8 cellular contexts compared by ENCODE assay signal in the genomic region with DNA sequence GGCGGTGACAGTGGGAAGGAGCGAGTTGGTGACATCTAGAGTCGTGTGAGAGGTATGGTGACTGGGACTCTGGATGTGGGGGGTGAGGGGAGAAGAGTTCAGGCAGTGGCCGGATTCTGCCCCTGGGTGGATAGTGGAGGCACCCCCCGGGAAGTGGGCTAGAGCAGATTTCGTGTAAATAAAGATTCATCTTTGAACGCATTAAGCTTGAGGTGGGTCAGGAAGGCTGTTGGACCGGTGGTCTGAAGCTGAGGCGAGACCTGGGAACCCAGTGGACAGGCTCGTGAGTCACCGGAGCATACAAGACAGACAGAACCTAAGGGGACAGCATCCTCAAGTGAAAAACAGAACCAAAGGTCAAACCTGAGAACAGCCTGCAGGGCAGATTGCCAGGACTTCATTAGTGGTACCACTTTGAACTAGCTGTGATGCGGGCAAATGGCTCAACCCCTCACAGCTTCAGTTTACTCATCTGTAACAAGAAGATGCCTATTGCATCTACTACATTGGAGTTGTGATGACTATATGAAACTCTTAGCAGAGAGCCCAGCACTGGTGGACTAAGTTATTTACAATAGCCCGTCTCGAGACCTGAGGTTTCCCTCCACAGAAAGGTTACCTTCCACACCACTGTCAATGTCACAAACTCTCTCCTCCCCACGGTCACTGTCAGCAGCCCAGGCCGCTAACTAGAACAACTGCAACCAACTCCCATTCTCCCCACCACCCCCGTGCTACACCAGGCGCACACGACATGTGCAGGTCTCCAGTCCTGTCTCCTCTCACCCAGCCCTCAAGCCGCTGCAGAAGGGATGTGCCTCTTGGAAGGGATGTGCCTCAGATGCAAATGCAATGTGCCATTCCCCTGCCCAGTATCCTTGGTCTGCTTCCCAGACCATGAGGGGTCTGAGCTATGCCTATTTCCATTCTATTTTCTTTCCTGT.
DNase-seq lines count a peak whose midpoint lies in the region; ATAC-seq lines count a peak whose summit lies in the region.

No MANE protein-coding gene starts in this region.

- peaks cover 18 to 34% of the 10 kb centered on the region in 2 donors for H3K4me1 ChIP-seq in mucosa of rectum (ENCODE audit: control insufficient read depth in 2 of 2, insufficient read depth in 2 of 2, low read length in 2 of 2)

- peak overlapping the region; percentile 65 to 73 for H3K9ac ChIP-seq in mucosa of rectum (ENCODE audit: low read depth in 1 of 2, low read length in 2 of 2)

- H3K27ac ChIP-seq in caudate nucleus (ENCODE audit: low read depth, low read length): peak overlapping the region; percentile 88
- peak overlapping the region; percentile 85 to 88 for H3K27ac ChIP-seq in mucosa of rectum (ENCODE audit: low read depth in 2 of 2, low read length in 2 of 2)

- peak; percentile 26 for DNase-seq in activated CD4-positive, alpha-beta T cell treated with anti-CD3 and anti-CD28 coated beads for 48 hours
- DNase-seq in activated CD4-positive, alpha-beta T cell treated with anti-CD3 and anti-CD28 coated beads, Interleukin-2, amount 50 U/mL, for 4 hours: no peak
- DNase-seq in NCI-H2171 (lab: John Stamatoyannopoulos, UW): peak; percentile 13
- DNase-seq in caudate nucleus (lab: John Stamatoyannopoulos, UW): peak in 3 of 61 donors; percentile 16 to 44 (median 29)
- no peak for DNase-seq in stimulated activated CD4-positive, alpha-beta T cell treated with anti-CD3 and anti-CD28 coated beads, Interleukin-12 subunit alpha, Interleukin-12 subunit beta, amount 100 ng/mL, for 4 hours

- no peaks in the 10 kb centered on the region for H3K9me3 ChIP-seq in mucosa of rectum (ENCODE audit: control insufficient read depth in 2 of 2, low read length in 2 of 2)

- no peaks in the 10 kb centered on the region for H3K36me3 ChIP-seq in mucosa of rectum (ENCODE audit: control insufficient read depth in 2 of 2, insufficient read depth in 2 of 2, low read length in 2 of 2)

- no peaks in the 10 kb centered on the region for H3K27me3 ChIP-seq in mucosa of rectum (ENCODE audit: control insufficient read depth in 2 of 2, insufficient read depth in 2 of 2, low read length in 2 of 2)

- peak overlapping the region; percentile 76 to 82 for H3K4me3 ChIP-seq in mucosa of rectum (ENCODE audit: low read length in 2 of 2)

- no peak for ATAC-seq in GM18498 (IDR thresholded peaks at IDR 0.05; ENCODE audit: unreplicated experiment)
- ATAC-seq in HG02623 (IDR thresholded peaks at IDR 0.05; ENCODE audit: unreplicated experiment): no peak

Comparison
In these comparisons a context has a peak if more than half of its experiments do, and no peak if none do; other contexts are left out.
1. DNase-seq: peak in activated CD4-positive, alpha-beta T cell treated with anti-CD3 and anti-CD28 coated beads for 48 hours (single experiment) and NCI-H2171 (single experiment); none in activated CD4-positive, alpha-beta T cell treated with anti-CD3 and anti-CD28 coated beads, Interleukin-2, amount 50 U/mL, for 4 hours (0 of 2) and stimulated activated CD4-positive, alpha-beta T cell treated with anti-CD3 and anti-CD28 coated beads, Interleukin-12 subunit alpha, Interleukin-12 subunit beta, amount 100 ng/mL, for 4 hours (single experiment).